In the genomic region with DNA sequence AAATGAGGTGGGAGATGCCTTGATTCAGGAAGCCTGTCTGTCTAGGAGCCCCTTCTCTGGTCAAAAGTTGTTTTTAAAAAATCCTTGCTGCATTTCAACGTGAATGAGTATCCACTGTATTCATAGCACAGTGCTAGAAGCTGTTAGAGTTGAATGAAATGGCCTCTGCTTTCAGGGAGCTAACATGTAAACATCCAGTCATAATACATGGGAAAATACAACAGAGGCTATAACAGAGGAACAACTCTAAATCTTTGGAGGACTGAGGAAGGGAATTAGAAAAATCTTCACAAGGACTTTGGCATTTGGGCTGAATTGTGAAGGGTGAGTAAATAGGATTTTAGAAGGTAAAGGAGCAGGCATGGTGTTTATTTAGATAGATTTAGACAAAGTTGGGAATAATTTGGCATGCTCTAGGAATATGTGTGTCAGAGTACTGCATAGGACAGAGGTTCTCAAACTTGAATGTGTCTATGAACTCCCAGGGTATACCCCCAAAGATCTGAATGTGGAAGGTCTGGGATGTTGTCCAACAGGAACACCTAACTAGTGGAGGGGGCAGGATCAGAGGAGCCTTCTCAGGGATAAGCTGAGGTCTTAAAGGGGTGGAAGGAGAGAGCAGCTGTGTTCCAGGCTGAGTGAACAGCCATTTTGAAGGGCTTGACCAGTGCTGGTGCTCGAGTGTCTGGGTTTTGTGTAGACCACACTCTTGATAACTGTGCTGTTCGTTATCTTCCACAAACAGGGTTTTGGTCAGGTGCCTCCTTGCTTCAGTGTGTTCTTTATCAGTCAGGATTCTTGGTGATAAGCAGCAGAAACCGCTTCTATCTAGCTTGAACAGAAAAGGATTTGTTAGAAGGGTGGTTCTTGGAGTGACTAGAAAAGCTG, we compare ENCODE assay signal across 1 cellular context.
TF ChIP-seq lines count a peak whose summit lies in the region.

No MANE protein-coding gene starts in this region.

TF ChIP-seq in HepG2, 621 proteins besides CTCF, POLR2A, EP300 and RAD21 (continued from another document):
- TF ChIP-seq, protein P1, sequence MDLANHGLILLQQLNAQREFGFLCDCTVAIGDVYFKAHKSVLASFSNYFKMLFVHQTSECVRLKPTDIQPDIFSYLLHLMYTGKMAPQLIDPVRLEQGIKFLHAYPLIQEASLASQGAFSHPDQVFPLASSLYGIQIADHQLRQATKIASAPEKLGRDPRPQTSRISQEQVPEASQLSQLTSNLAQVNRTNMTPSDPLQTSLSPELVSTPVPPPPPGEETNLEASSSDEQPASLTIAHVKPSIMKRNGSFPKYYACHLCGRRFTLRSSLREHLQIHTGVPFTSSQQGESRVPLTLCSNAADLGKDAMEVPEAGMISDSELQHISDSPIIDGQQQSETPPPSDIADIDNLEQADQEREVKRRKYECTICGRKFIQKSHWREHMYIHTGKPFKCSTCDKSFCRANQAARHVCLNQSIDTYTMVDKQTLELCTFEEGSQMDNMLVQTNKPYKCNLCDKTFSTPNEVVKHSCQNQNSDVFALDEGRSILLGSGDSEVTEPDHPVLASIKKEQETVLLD (CRISPR knock-in tag; IDR thresholded peaks at IDR 0.05; ENCODE audit: low read depth) = no peak
TF ChIP-seq in HepG2: peak in this region for 0.
